In genomic region chr3:69409831-69410230, GRCh38 we compare ENCODE assay signal across 1 cellular context.
TF ChIP-seq lines count a peak whose summit lies in the region.

No MANE protein-coding gene starts in this region.

TF ChIP-seq in SK-N-SH treated with all-trans-retinoic acid at 6 μM for 48 hours, 23 proteins besides CTCF, POLR2A, EP300 and RAD21 (continued from another document):
- TF ChIP-seq CSRNP3 (CRISPR knock-in tag; IDR thresholded peaks at IDR 0.05) = no peak
- TF ChIP-seq ZNF70 (CRISPR knock-in tag; IDR thresholded peaks at IDR 0.05) = no peak
- no peak for TF ChIP-seq OSR1 (CRISPR knock-in tag; IDR thresholded peaks at IDR 0.05)
- no peak for TF ChIP-seq ESRRG (CRISPR knock-in tag; IDR thresholded peaks at IDR 0.05)
- no peak for TF ChIP-seq TSHZ2 (CRISPR knock-in tag; IDR thresholded peaks at IDR 0.05)
- TF ChIP-seq TCF4 (CRISPR knock-in tag; IDR thresholded peaks at IDR 0.05; ENCODE audit: borderline replicate concordance) = no peak
- no peak for TF ChIP-seq CREB5 (CRISPR knock-in tag; IDR thresholded peaks at IDR 0.05; ENCODE audit: low read depth)
- TF ChIP-seq RARB (CRISPR knock-in tag; IDR thresholded peaks at IDR 0.05) = no peak
- TF ChIP-seq ZNF565 (CRISPR knock-in tag; conservative IDR thresholded peaks at IDR 0.05; ENCODE audit: low read depth) = no peak
- no peak for TF ChIP-seq ZFP30 (CRISPR knock-in tag; IDR thresholded peaks at IDR 0.05)
- TF ChIP-seq ARNTL (CRISPR knock-in tag; IDR thresholded peaks at IDR 0.05; ENCODE audit: borderline replicate concordance, low read depth) = no peak
- no peak for TF ChIP-seq ISL1 (CRISPR knock-in tag; IDR thresholded peaks at IDR 0.05)
- TF ChIP-seq POU6F1 (CRISPR knock-in tag; IDR thresholded peaks at IDR 0.05; ENCODE audit: borderline replicate concordance, low read depth) = no peak
- no peak for TF ChIP-seq CSDC2 (CRISPR knock-in tag; IDR thresholded peaks at IDR 0.05)
- TF ChIP-seq TOX (CRISPR knock-in tag; IDR thresholded peaks at IDR 0.05; ENCODE audit: borderline replicate concordance) = no peak
- TF ChIP-seq PATZ1 (CRISPR knock-in tag; IDR thresholded peaks at IDR 0.05; ENCODE audit: borderline replicate concordance) = no peak
- TF ChIP-seq PPARA (CRISPR knock-in tag; IDR thresholded peaks at IDR 0.05; ENCODE audit: borderline replicate concordance) = no peak
- TF ChIP-seq BACH2 (CRISPR knock-in tag; IDR thresholded peaks at IDR 0.05; ENCODE audit: borderline replicate concordance) = no peak
- no peak for TF ChIP-seq ZC3H10 (CRISPR knock-in tag; IDR thresholded peaks at IDR 0.05)
